9 cellular contexts compared by ENCODE assay signal in the genomic region with DNA sequence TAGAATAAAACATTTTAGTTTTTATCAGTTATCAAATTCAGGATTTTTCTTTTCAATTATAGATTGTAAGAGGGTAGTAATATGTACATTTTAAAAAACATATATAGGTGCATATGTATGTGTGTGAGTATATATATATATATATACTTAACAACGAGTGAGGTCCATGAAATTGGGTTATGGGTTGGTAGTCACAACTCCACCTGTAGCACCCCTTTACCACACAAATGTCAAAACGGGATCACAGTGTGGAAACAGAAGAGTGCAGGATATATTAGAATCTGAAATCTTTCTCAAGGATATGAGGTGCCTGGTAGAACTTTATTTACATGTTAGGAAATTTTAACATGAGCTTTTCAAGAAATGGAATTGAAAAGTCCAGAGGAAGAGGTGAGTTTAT. TPM values are rescaled to one million over a fixed set of nuclear protein-coding genes. Genes with fewer than 3 reads are reported as not detected.
DNase-seq lines count a peak whose midpoint lies in the region; ATAC-seq and TF ChIP-seq lines count a peak whose summit lies in the region.
"Had no signal": no experiment of that assay in that cellular context is flagged by ENCODE, and none has a peak within 500 bp of the region (broad histone marks: within the 10 kb centered on the region; RNA-seq: fewer than 3 reads in every experiment).

No MANE protein-coding gene starts in this region.

- H3K4me1 Mint-ChIP-seq in activated naive CD4-positive, alpha-beta T cell treated with anti-CD3 and anti-CD28 coated beads, Interleukin-2, amount 50 U/mL, for 24 hours = peaks cover 36% of the 10 kb centered on the region
- peaks cover 14% of the 10 kb centered on the region for H3K4me1 Mint-ChIP-seq in endodermal cell

- H3K4me3 ChIP-seq in PC-9 (peak overlapping the region; percentile 84), testis (peak overlapping the region; percentile 90 to 96), endodermal cell (ENCODE audit: low read length) (no peak overlapping the region)
- H3K4me3 ChIP-seq: mucosa of descending colon had no signal

- no peak overlapping the region for H3K9ac ChIP-seq in endodermal cell (ENCODE audit: extremely low read depth, low read length, poor library complexity, severe bottlenecking)

- no peaks in the 10 kb centered on the region for H3K27me3 ChIP-seq in PC-9 (ENCODE audit: insufficient read depth, low read depth)
- no peaks in the 10 kb centered on the region for H3K27me3 ChIP-seq in foreskin keratinocyte
- no peaks in the 10 kb centered on the region for H3K27me3 ChIP-seq in testis
- H3K27me3 ChIP-seq in endodermal cell (ENCODE audit: control insufficient read depth, insufficient read depth, low read length, poor library complexity, severe bottlenecking) = no peaks in the 10 kb centered on the region

- ATAC-seq in foreskin keratinocyte = no peak
- ATAC-seq in omental fat pad (ENCODE audit: low FRiP score) = no peak
- ATAC-seq in GM21786 (IDR thresholded peaks at IDR 0.05; ENCODE audit: unreplicated experiment) = no peak
- ATAC-seq: mucosa of descending colon had no signal

- H3K27me3 Mint-ChIP-seq in activated naive CD4-positive, alpha-beta T cell treated with anti-CD3 and anti-CD28 coated beads, Interleukin-2, amount 50 U/mL, for 24 hours = no peaks in the 10 kb centered on the region
- no peaks in the 10 kb centered on the region for H3K27me3 Mint-ChIP-seq in endodermal cell (ENCODE audit: insufficient read depth)

- H2AFZ ChIP-seq in PC-9 = peak overlapping the region; percentile 78; the same call in 1 of the 2 replicates

- H3K9me3 ChIP-seq in PC-9 (ENCODE audit: insufficient read depth, low read depth) (no peaks in the 10 kb centered on the region; the same call in 1 of the 2 replicates), testis (no peaks in the 10 kb centered on the region), endodermal cell (ENCODE audit: control insufficient read depth, low read length) (no peaks in the 10 kb centered on the region)

- no TSS peak for BruUV-seq in PC-9 (replicated peaks; lab: Mats Ljungman, UMichigan)

- peaks cover 20% of the 10 kb centered on the region; the same call in 1 of the 2 replicates for H3F3A ChIP-seq in PC-9 (ENCODE audit: insufficient read depth, low read depth)

- peak overlapping the region; percentile 60 for H3K4me3 Mint-ChIP-seq in activated naive CD4-positive, alpha-beta T cell treated with anti-CD3 and anti-CD28 coated beads, Interleukin-2, amount 50 U/mL, for 24 hours
- no peak overlapping the region for H3K4me3 Mint-ChIP-seq in endodermal cell

- intact Hi-C loops in PC-9 (cut with micrococcal nuclease; ENCODE audit: unreplicated experiment) (loop anchor here (5.0 kb wide), 2 partner anchors 48 to 167 kb away; partner anchors contain the start of gene FBXO33), testis (cut with DNase I; ENCODE audit: low total_unique reads) (loop anchor here (5.0 kb wide), 1 partner anchor 93 kb away; the partner anchor contains the start of gene TRAPPC6B)

- H3K9me2 ChIP-seq in PC-9 (ENCODE audit: insufficient read depth) = no peaks in the 10 kb centered on the region

- H3K4me1 ChIP-seq in PC-9 (replicated peaks; ENCODE audit: insufficient read depth) = peaks cover 15% of the 10 kb centered on the region
- peaks cover 14% of the 10 kb centered on the region for H3K4me1 ChIP-seq in foreskin keratinocyte
- peaks cover 15% of the 10 kb centered on the region for H3K4me1 ChIP-seq in testis
- H3K4me1 ChIP-seq in endodermal cell (ENCODE audit: control insufficient read depth, insufficient read depth, low read length) = peaks cover 2% of the 10 kb centered on the region

- no peak for DNase-seq in activated naive CD4-positive, alpha-beta T cell (lab: John Stamatoyannopoulos, UW)
- DNase-seq in PC-9 (peak in 1 of 2 experiments; percentile 56), foreskin keratinocyte (peak in 1 of 2 donors; percentile 50), testis (no peak), omental fat pad (ENCODE audit: low spot score) (no peak), endodermal cell (no peak)

- H3K27ac ChIP-seq in PC-9 (peak overlapping the region; percentile 92), foreskin keratinocyte (peak overlapping the region; percentile 95), testis (peak overlapping the region; percentile 93 to 99), endodermal cell (ENCODE audit: low read depth, low read length) (no peak overlapping the region)

- CTCF ChIA-PET in PC-9 (lab: Charles Lee) = interaction anchor here (0.6 kb wide), 1 partner anchor 135 kb away, joined by 3 read pairs; no protein-coding TSS in a partner anchor

- H3K36me3 ChIP-seq in PC-9 (ENCODE audit: low read depth) (no peaks in the 10 kb centered on the region), testis (ENCODE audit: low read depth, missing control alignments) (no peaks in the 10 kb centered on the region), endodermal cell (ENCODE audit: control insufficient read depth, insufficient read depth, low read length) (no peaks in the 10 kb centered on the region)

- no peak overlapping the region for H3K27ac Mint-ChIP-seq in activated naive CD4-positive, alpha-beta T cell treated with anti-CD3 and anti-CD28 coated beads, Interleukin-2, amount 50 U/mL, for 24 hours
- H3K27ac Mint-ChIP-seq in endodermal cell = no peak overlapping the region

- peak overlapping the region; percentile 98 for H3K4me2 ChIP-seq in PC-9

- H3K36me3 Mint-ChIP-seq in activated naive CD4-positive, alpha-beta T cell treated with anti-CD3 and anti-CD28 coated beads, Interleukin-2, amount 50 U/mL, for 24 hours = no peaks in the 10 kb centered on the region
- H3K36me3 Mint-ChIP-seq in endodermal cell (ENCODE audit: low read depth) = no peaks in the 10 kb centered on the region

- WGBS in testis, 2 donors = 7 to 13% methylated on average over 2 of the region's 2 CpGs
- WGBS in endodermal cell (ENCODE audit: insufficient coverage in 1 of 2, insufficient read length in 1 of 2), 2 experiments = 20 to 43% methylated on average over 1 of the region's 2 CpGs

- TF ChIP-seq CTCF in PC-9 (conservative IDR thresholded peaks at IDR 0.05) = no peak
- no peak for TF ChIP-seq CTCF in foreskin keratinocyte (conservative IDR thresholded peaks at IDR 0.05)
- no peak for TF ChIP-seq CTCF in testis (IDR thresholded peaks at IDR 0.05)
- TF ChIP-seq CTCF in omental fat pad (IDR thresholded peaks at IDR 0.05) = no peak
- no peak for TF ChIP-seq CTCF in endodermal cell (conservative IDR thresholded peaks at IDR 0.05)

- peaks cover 13% of the 10 kb centered on the region; the same call in 1 of the 2 replicates for H4K20me1 ChIP-seq in PC-9 (ENCODE audit: insufficient read depth)

- POLR2A ChIA-PET in PC-9 (lab: Charles Lee; ENCODE audit: unreplicated experiment) = interaction anchor here (0.6 kb wide), 1 partner anchor 48 kb away, joined by 3 read pairs; no protein-coding TSS in a partner anchor

- TF ChIP-seq POLR2A in testis (IDR thresholded peaks at IDR 0.05) = no peak

- peaks cover 44% of the 10 kb centered on the region for H3K79me2 ChIP-seq in PC-9 (ENCODE audit: low read depth)

- H3K9me3 Mint-ChIP-seq in activated naive CD4-positive, alpha-beta T cell treated with anti-CD3 and anti-CD28 coated beads, Interleukin-2, amount 50 U/mL, for 24 hours = no peaks in the 10 kb centered on the region
- peaks cover 24% of the 10 kb centered on the region for H3K9me3 Mint-ChIP-seq in endodermal cell

RNA-seq across cellular contexts. Expression of gene MIA2, which starts 31.3 kb away (rescaled TPM):
- 36.4 and 43.9 TPM in 2 replicates for total RNA-seq in PC-9 (2021)
- 15.4 and 17.5 TPM in 2 replicates for total RNA-seq in foreskin keratinocyte
- 13.0 and 14.4 TPM in 2 replicates for polyA plus RNA-seq in foreskin keratinocyte
- 10 to 100 TPM; 32.3 to 40.8 TPM for total RNA-seq in testis
- 25.2 TPM for polyA plus RNA-seq in testis (ENCODE audit: insufficient read depth, low read depth, low replicate concordance)
- 10 to 100 TPM; 13.8 to 19.4 (median 16.7) TPM for total RNA-seq in omental fat pad
- 10 to 100 TPM; 16.8 to 26.5 TPM for total RNA-seq in endodermal cell
- polyA plus RNA-seq in endodermal cell (2013, experiment 1 of 2) = 13.9 TPM
- polyA plus RNA-seq in endodermal cell (2013, experiment 2 of 2) = 14.1 TPM
